In genomic region chr2:219228026-219228744, GRCh38 we compare ENCODE assay signal across 9 cellular contexts. TPM values are rescaled to one million over a fixed set of nuclear protein-coding genes. Genes with fewer than 3 reads are reported as not detected.
DNase-seq lines count a peak whose midpoint lies in the region; ATAC-seq and TF ChIP-seq lines count a peak whose summit lies in the region.
"Had no signal": no experiment of that assay in that cellular context is flagged by ENCODE, and none has a peak within 500 bp of the region (broad histone marks: within the 10 kb centered on the region; RNA-seq: fewer than 3 reads in every experiment).

No MANE protein-coding gene starts in this region.

- H3K9me3 Mint-ChIP-seq in progenitor cell of endocrine pancreas (ENCODE audit: low read depth): no peaks in the 10 kb centered on the region

- H3K27me3 Mint-ChIP-seq in progenitor cell of endocrine pancreas: no peaks in the 10 kb centered on the region

- H3K36me3 ChIP-seq in ES-I3 (ENCODE audit: insufficient read depth, low read length): peaks cover 26% of the 10 kb centered on the region

- H3K4me3 Mint-ChIP-seq in progenitor cell of endocrine pancreas (ENCODE audit: low read depth): peak overlapping the region; percentile 70

- ATAC-seq in GM18520 (IDR thresholded peaks at IDR 0.05; ENCODE audit: unreplicated experiment) (no peak), HG03159 (IDR thresholded peaks at IDR 0.05; ENCODE audit: unreplicated experiment) (no peak), HG03108 (IDR thresholded peaks at IDR 0.05; ENCODE audit: unreplicated experiment) (no peak)

- peak overlapping the region; percentile 96; the same call in 1 of the 2 replicates for H3K9ac ChIP-seq in ES-I3 (ENCODE audit: low read depth, low read length)

- TF ChIP-seq CTCF in epithelial cell of esophagus (IDR thresholded peaks at IDR 0.05; ENCODE audit: insufficient read depth, low read depth, low read length, missing control alignments): no peak
- TF ChIP-seq CTCF in progenitor cell of endocrine pancreas (IDR thresholded peaks at IDR 0.05; ENCODE audit: unreplicated experiment): no peak

- H3K27ac Mint-ChIP-seq in progenitor cell of endocrine pancreas: peak overlapping the region; percentile 78

- H3K4me1 ChIP-seq in ES-I3 (ENCODE audit: insufficient read depth, low read length): peaks cover 6% of the 10 kb centered on the region; the same call in 1 of the 2 replicates

- peak; percentile 39 for DNase-seq in OCI-M1 (lab: John Stamatoyannopoulos, UW)
- peak; percentile 15 for DNase-seq in epithelial cell of esophagus (ENCODE audit: low read depth)
- no peak for DNase-seq in progenitor cell of endocrine pancreas (ENCODE audit: low spot score, unreplicated experiment)
- no peak for DNase-seq in NCI-H526 treated with DMSO at 0.1 percent for 48 hours (lab: John Stamatoyannopoulos, UW)
- DNase-seq: NCI-H2081 treated with DMSO at 0.1 percent for 48 hours had no signal

- peaks cover 13% of the 10 kb centered on the region for H3K36me3 Mint-ChIP-seq in progenitor cell of endocrine pancreas (ENCODE audit: insufficient read depth)

- H3K4me3 ChIP-seq in epithelial cell of esophagus (ENCODE audit: low read length): peak overlapping the region; percentile 98

- H3K9me3 ChIP-seq in ES-I3 (ENCODE audit: control insufficient read depth, insufficient read depth, low read length): no peaks in the 10 kb centered on the region

- peaks cover 18% of the 10 kb centered on the region for H3K4me1 Mint-ChIP-seq in progenitor cell of endocrine pancreas (ENCODE audit: low read depth)

RNA-seq across cellular contexts. Expression of gene ATG9A, which starts 1.3 kb away (rescaled TPM):
- total RNA-seq in progenitor cell of endocrine pancreas: 40.6 and 43.6 TPM in 2 replicates

RNA-seq across cellular contexts. Expression of gene ANKZF1, which starts 1.4 kb away (rescaled TPM):
- 64.3 and 66.7 TPM in 2 replicates for total RNA-seq in progenitor cell of endocrine pancreas

RNA-seq across cellular contexts. Expression of gene ABCB6, which starts 9.4 kb away (rescaled TPM):
- total RNA-seq in progenitor cell of endocrine pancreas: 26.7 and 29.9 TPM in 2 replicates

RNA-seq across cellular contexts. Expression of gene GLB1L, which starts 17.1 kb away (rescaled TPM):
- total RNA-seq in progenitor cell of endocrine pancreas: 11.8 and 13.5 TPM in 2 replicates

RNA-seq across cellular contexts. Expression of gene STK16, which starts 17.1 kb away (rescaled TPM):
- total RNA-seq in progenitor cell of endocrine pancreas: 23.2 and 24.1 TPM in 2 replicates

Comparison
In these comparisons a context has a peak if more than half of its experiments do, and no peak if none do; other contexts are left out.
1. DNase-seq: peak in OCI-M1 (single experiment) and epithelial cell of esophagus (single experiment); none in progenitor cell of endocrine pancreas (single experiment) and NCI-H526 treated with DMSO at 0.1 percent for 48 hours (single experiment).